14 cellular contexts compared by ENCODE assay signal in genomic region chr5:118554991-118555390, GRCh38.
"Had no signal": no experiment of that assay in that cellular context is flagged by ENCODE, and none has a peak within 500 bp of the region (broad histone marks: within the 10 kb centered on the region; RNA-seq: fewer than 3 reads in every experiment).

No MANE protein-coding gene starts in this region.

- H3K4me3 ChIP-seq: colonic mucosa, lung, psoas muscle, spleen, upper lobe of left lung had no signal

- H3K9me3 ChIP-seq: colonic mucosa, psoas muscle, spleen, upper lobe of left lung had no signal

- FAIRE-seq: endometrium had no signal

- H3K27ac ChIP-seq: colonic mucosa, psoas muscle, spleen, upper lobe of left lung had no signal

- H3K27me3 ChIP-seq: colonic mucosa, spleen, upper lobe of left lung had no signal

- H3K36me3 ChIP-seq: colonic mucosa, spleen, upper lobe of left lung had no signal

- DNase-seq: activated naive CD4-positive, alpha-beta T cell treated with anti-CD3 and anti-CD28 coated beads, Interleukin-2, amount 50 U/mL, for 16 hours; activated T-cell treated with anti-CD3 and anti-CD28 coated beads for 4 hours; central memory CD4-positive, alpha-beta T cell; colonic mucosa; glutamatergic neuron; immature natural killer cell; psoas muscle; spleen; stimulated activated naive CD8-positive, alpha-beta T cell treated with anti-CD3 and anti-CD28 coated beads, Interleukin-15, amount 100 ng/mL, for 72 hours; upper lobe of left lung had no signal

- ATAC-seq: esophagus mucosa; psoas muscle; sciatic nerve; stimulated activated naive CD8-positive, alpha-beta T cell treated with anti-CD3 and anti-CD28 coated beads, Interleukin-15, amount 100 ng/mL, for 72 hours had no signal

- H3K4me1 ChIP-seq: colonic mucosa, psoas muscle, spleen, upper lobe of left lung had no signal
